ENCODE assay signal across 24 cellular contexts in genomic region chr1:11857164-11857853, GRCh38. TPM values are rescaled to one million over a fixed set of nuclear protein-coding genes. Genes with fewer than 3 reads are reported as not detected.
"Had no signal": no experiment of that assay in that cellular context is flagged by ENCODE, and none has a peak within 500 bp of the region (broad histone marks: within the 10 kb centered on the region; RNA-seq: fewer than 3 reads in every experiment).

No MANE protein-coding gene starts in this region.

- H2AFZ ChIP-seq: parathyroid adenoma had no signal

- H3K9me3 ChIP-seq: lower lobe of right lung, neutrophil, spleen, thyroid gland had no signal

- H3K4me3 ChIP-seq: lower lobe of right lung, spleen, thyroid gland had no signal

- FAIRE-seq: TTC549 had no signal

- DNase-seq: activated CD4-positive, alpha-beta T cell treated with anti-CD3 and anti-CD28 coated beads, Interleukin-2, amount 50 U/mL, for 4 hours; activated gamma-delta T cell treated with Interleukin-2 at 50 U/mL for 16 hours; amniotic stem cell; caudate nucleus; effector memory CD8-positive, alpha-beta T cell; foreskin fibroblast; hypothalamus; islet precursor cell; lower lobe of right lung; naive thymus-derived CD8-positive, alpha-beta T cell; spleen; stimulated activated naive CD4-positive, alpha-beta T cell treated with Interleukin-2 at 50 U/mL for 16 hours; thyroid gland had no signal

- H3K27ac ChIP-seq: lower lobe of right lung, neutrophil, parathyroid adenoma, spleen, thyroid gland had no signal

- H3K79me2 ChIP-seq: parathyroid adenoma had no signal

- ATAC-seq: activated naive CD4-positive, alpha-beta T cell treated with anti-CD3 and anti-CD28 coated beads, Interleukin-2, amount 50 U/mL, for 72 hours; effector memory CD8-positive, alpha-beta T cell; lower lobe of right lung; naive thymus-derived CD8-positive, alpha-beta T cell had no signal

- H3K36me3 Mint-ChIP-seq: brain; naive thymus-derived CD8-positive, alpha-beta T cell had no signal

- H3K36me3 ChIP-seq: lower lobe of right lung, neutrophil, spleen, thyroid gland had no signal

- H3K4me3 Mint-ChIP-seq: activated T-helper 1 cell treated with anti-CD3 and anti-CD28 coated beads, Interleukin-12 subunit alpha, Interleukin-12 subunit beta, Interleukin-2, Interleukin-4 antibody, amounts not matched to agents 30 ng/mL and 10 ng/mL and 1 ng/mL, durations not matched to agents 14 hours and 24 hours and 36 hours; brain; effector memory CD8-positive, alpha-beta T cell; naive thymus-derived CD8-positive, alpha-beta T cell had no signal

- H3K27ac Mint-ChIP-seq: activated naive CD4-positive, alpha-beta T cell treated with anti-CD3 and anti-CD28 coated beads, Interleukin-2, amount 50 U/mL, for 72 hours; activated T-helper 1 cell treated with anti-CD3 and anti-CD28 coated beads, Interleukin-12 subunit alpha, Interleukin-12 subunit beta, Interleukin-2, Interleukin-4 antibody, amounts not matched to agents 30 ng/mL and 10 ng/mL and 1 ng/mL, durations not matched to agents 14 hours and 24 hours and 36 hours; brain; effector memory CD8-positive, alpha-beta T cell had no signal

- H3K4me1 ChIP-seq: lower lobe of right lung, parathyroid adenoma, thyroid gland had no signal

- H3K9me3 Mint-ChIP-seq: activated naive CD4-positive, alpha-beta T cell treated with anti-CD3 and anti-CD28 coated beads, Interleukin-2, amount 50 U/mL, for 72 hours; activated T-helper 1 cell treated with anti-CD3 and anti-CD28 coated beads, Interleukin-12 subunit alpha, Interleukin-12 subunit beta, Interleukin-2, Interleukin-4 antibody, amounts not matched to agents 30 ng/mL and 10 ng/mL and 1 ng/mL, durations not matched to agents 14 hours and 24 hours and 36 hours; effector memory CD8-positive, alpha-beta T cell had no signal

RNA-seq across cellular contexts. Expression of gene NPPB, which starts 1.4 kb away (rescaled TPM):
- total RNA-seq: activated CD8-positive, alpha-beta memory T cell treated with anti-CD3 and anti-CD28 coated beads for 36 hours; activated naive CD4-positive, alpha-beta T cell treated with anti-CD3 and anti-CD28 coated beads, Interleukin-2, amount 50 U/mL, for 72 hours; activated T-helper 1 cell treated with anti-CD3 and anti-CD28 coated beads, Interleukin-12 subunit alpha, Interleukin-12 subunit beta, Interleukin-2, Interleukin-4 antibody, amounts not matched to agents 30 ng/mL and 10 ng/mL and 1 ng/mL, durations not matched to agents 14 hours and 24 hours and 36 hours; dermis microvascular lymphatic vessel endothelial cell; lower lobe of right lung; mesenteric fat pad; naive thymus-derived CD8-positive, alpha-beta T cell; spleen; subcutaneous adipose tissue; thyroid gland; ureter had no signal
- polyA plus RNA-seq: naive thymus-derived CD8-positive, alpha-beta T cell had no signal

RNA-seq across cellular contexts. Expression of gene NPPA, which starts 9.7 kb away (rescaled TPM):
- total RNA-seq: activated CD8-positive, alpha-beta memory T cell treated with anti-CD3 and anti-CD28 coated beads for 36 hours; activated naive CD4-positive, alpha-beta T cell treated with anti-CD3 and anti-CD28 coated beads, Interleukin-2, amount 50 U/mL, for 72 hours; activated T-helper 1 cell treated with anti-CD3 and anti-CD28 coated beads, Interleukin-12 subunit alpha, Interleukin-12 subunit beta, Interleukin-2, Interleukin-4 antibody, amounts not matched to agents 30 ng/mL and 10 ng/mL and 1 ng/mL, durations not matched to agents 14 hours and 24 hours and 36 hours; dermis microvascular lymphatic vessel endothelial cell; mesenteric fat pad; naive thymus-derived CD8-positive, alpha-beta T cell; subcutaneous adipose tissue; thyroid gland; ureter had no signal
- polyA plus RNA-seq: naive thymus-derived CD8-positive, alpha-beta T cell had no signal
